1 cellular context compared by ENCODE assay signal in genomic region chr3:166560253-166560652, GRCh38.
TF ChIP-seq lines count a peak whose summit lies in the region.

No MANE protein-coding gene starts in this region.

TF ChIP-seq in H1, 55 proteins besides CTCF, POLR2A, EP300 and RAD21 (continued from another document):
- TF ChIP-seq USF2 (IDR thresholded peaks at IDR 0.05; ENCODE audit: low read length) (no peak), HDAC6 (IDR thresholded peaks at IDR 0.05; ENCODE audit: low read depth, low read length) (no peak), ATF3 (IDR thresholded peaks at IDR 0.05; ENCODE audit: insufficient read depth, low read depth, low read length) (no peak), CBX5 (IDR thresholded peaks at IDR 0.05; ENCODE audit: low read depth, low read length) (no peak)
